ENCODE assay signal across 10 cellular contexts in genomic region chr3:115982121-115982520, GRCh38.
"Had no signal": no experiment of that assay in that cellular context is flagged by ENCODE, and none has a peak within 500 bp of the region (broad histone marks: within the 10 kb centered on the region; RNA-seq: fewer than 3 reads in every experiment).

No MANE protein-coding gene starts in this region.

- H3K9ac ChIP-seq: GM23248 had no signal

- H3K27ac ChIP-seq: GM23248, HL-60 had no signal

- H3K27me3 Mint-ChIP-seq: IgD-negative memory B cell had no signal

- H3K36me3 Mint-ChIP-seq: IgD-negative memory B cell had no signal

- H3K4me3 Mint-ChIP-seq: HFFc6 had no signal

- H3K36me3 ChIP-seq: HAP-1 had no signal

- H3K4me3 ChIP-seq: GM23248, HAP-1 had no signal

- H3K27ac Mint-ChIP-seq: HFFc6 had no signal

- H2AFZ ChIP-seq: GM23248 had no signal

- ATAC-seq: HCT116, HepG2 had no signal

- H3K4me1 ChIP-seq: HAP-1 had no signal

- H3K9me3 ChIP-seq: HAP-1 had no signal

- DNase-seq: GM23248, GOT3, H7, HFFc6, KBM-7 had no signal
